Comparison of ENCODE assay signal across 1 cellular context in genomic region chr12:120710805-120711296, GRCh38.
TF ChIP-seq lines count a peak whose summit lies in the region.

No MANE protein-coding gene starts in this region.

TF ChIP-seq in K562, 482 proteins besides CTCF, POLR2A, EP300 and RAD21 (continued from another document):
- TF ChIP-seq HOMEZ (CRISPR knock-in tag; IDR thresholded peaks at IDR 0.05) = no peak
- peak; percentile 8; the same call in 1 of the 2 replicates for TF ChIP-seq CTBP1 (IDR thresholded peaks at IDR 0.05; ENCODE audit: borderline replicate concordance)
- peak; percentile 18 for TF ChIP-seq RBBP5 (IDR thresholded peaks at IDR 0.05; ENCODE audit: borderline replicate concordance, insufficient read depth, low read length, poor library complexity, severe bottlenecking)
- no peak for TF ChIP-seq ILF3 (IDR thresholded peaks at IDR 0.05; ENCODE audit: borderline replicate concordance)
- TF ChIP-seq SAFB (IDR thresholded peaks at IDR 0.05; ENCODE audit: borderline replicate concordance, low read depth, low read length) = no peak
- TF ChIP-seq PRPF4 (IDR thresholded peaks at IDR 0.05; ENCODE audit: insufficient read depth, low read depth, low read length, poor library complexity, severe bottlenecking) = no peak
- 0 out of 2 replicates have a peak, but pooled peaks have one; percentile 7 for TF ChIP-seq MAX (CRISPR knock-in tag; IDR thresholded peaks at IDR 0.05)
- TF ChIP-seq MAZ (CRISPR knock-in tag; conservative IDR thresholded peaks at IDR 0.05 in 1 of 2, IDR thresholded peaks at IDR 0.05 in 1 of 2) = 0 out of 4 replicates have a peak, but pooled peaks of 1 of the 2 experiments have one; percentile 1
- peak; percentile 21 for TF ChIP-seq HMGN3 (IDR thresholded peaks at IDR 0.05; ENCODE audit: borderline replicate concordance, extremely low read depth, insufficient read length, low read depth, low read length)
- 0 out of 4 replicates have a peak, but pooled peaks of 1 of the 2 experiments have one; percentile 37 for TF ChIP-seq TEAD1 (CRISPR knock-in tag; IDR thresholded peaks at IDR 0.05)
- TF ChIP-seq NCOR1 (IDR thresholded peaks at IDR 0.05) = no peak
- TF ChIP-seq ZNF444 (CRISPR knock-in tag; IDR thresholded peaks at IDR 0.05) = peak; percentile 72; the same call in 1 of the 2 replicates
- TF ChIP-seq L3MBTL2 (IDR thresholded peaks at IDR 0.05) = 0 out of 2 replicates have a peak, but pooled peaks have one; percentile 18
